Comparison of ENCODE assay signal across 8 cellular contexts in the genomic region with DNA sequence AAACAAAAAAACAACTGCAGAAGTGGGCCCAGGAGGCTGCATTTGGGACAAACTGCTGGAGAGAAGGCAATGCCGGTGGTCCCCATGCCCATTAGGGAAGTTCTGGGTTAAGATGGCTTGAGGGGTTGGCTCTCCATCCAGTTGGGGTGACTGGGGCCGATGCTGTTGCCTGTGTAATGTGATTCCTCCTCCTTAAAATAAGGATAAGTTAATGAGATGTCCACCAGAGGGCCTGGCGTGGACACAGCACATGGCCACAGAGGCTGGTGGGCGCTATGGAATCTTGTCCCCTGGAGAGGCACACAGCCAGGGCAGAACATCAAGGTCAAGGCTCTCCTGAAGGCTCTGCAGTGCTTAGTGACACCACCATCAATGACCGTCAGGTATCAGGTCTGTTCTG. TPM values are rescaled to one million over a fixed set of nuclear protein-coding genes. Genes with fewer than 3 reads are reported as not detected.
DNase-seq lines count a peak whose midpoint lies in the region; ATAC-seq and TF ChIP-seq lines count a peak whose summit lies in the region.

No MANE protein-coding gene starts in this region.

- H3K27me3 ChIP-seq in HL-60 (ENCODE audit: insufficient read depth, poor library complexity, severe bottlenecking): no peaks in the 10 kb centered on the region

- H3K36me3 Mint-ChIP-seq in naive thymus-derived CD8-positive, alpha-beta T cell: no peaks in the 10 kb centered on the region

- TF ChIP-seq CTCF in HL-60 (IDR thresholded peaks at IDR 0.05; ENCODE audit: insufficient read depth, low read length) (peak; percentile 5), astrocyte of the cerebellum (IDR thresholded peaks at IDR 0.05; ENCODE audit: low read depth, low read length, missing control alignments) (peak; percentile 35)

- in situ Hi-C loops in astrocyte of the cerebellum (cut with HindIII; ENCODE audit: low sequenced_read_pairs): no loop called here

- peaks cover 4 to 19% (median 17%) of the 10 kb centered on the region in 5 donors for H3K27me3 Mint-ChIP-seq in naive thymus-derived CD8-positive, alpha-beta T cell

- POLR2A ChIA-PET in naive thymus-derived CD8-positive, alpha-beta T cell (lab: Charles Lee): no interaction called here

- no peak overlapping the region for H3K27ac ChIP-seq in HL-60 (replicated peaks)

- no peaks in the 10 kb centered on the region for H3K9me3 Mint-ChIP-seq in naive thymus-derived CD8-positive, alpha-beta T cell

- DNase-seq in DMS 273 (lab: John Stamatoyannopoulos, UW; ENCODE audit: unreplicated experiment): peak; percentile 36
- DNase-seq in DMS 273 treated with DMSO at 0.1 percent for 48 hours (lab: John Stamatoyannopoulos, UW): no peak
- peak in 1 of 2 experiments; percentile 48 for DNase-seq in HL-60 (ENCODE audit: low read depth in 1 of 2, low spot score in 1 of 2)
- DNase-seq in astrocyte of the cerebellum (ENCODE audit: low read depth): no peak
- DNase-seq in naive thymus-derived CD8-positive, alpha-beta T cell: no peak
- no peak for DNase-seq in mucosa of gallbladder (ENCODE audit: low spot score)
- DNase-seq in NCI-H345 (lab: John Stamatoyannopoulos, UW): no peak
- no peak for DNase-seq in stimulated activated CD4-positive, alpha-beta T cell treated with anti-CD3 and anti-CD28 coated beads, Interleukin-4, amount 100 ng/mL, for 24 hours

- peak overlapping the region in 1 of 10 donors; percentile 47 for H3K27ac Mint-ChIP-seq in naive thymus-derived CD8-positive, alpha-beta T cell

- peaks cover 3 to 14% (median 11%) of the 10 kb centered on the region in 4 donors for H3K4me1 Mint-ChIP-seq in naive thymus-derived CD8-positive, alpha-beta T cell

- H3K4me3 Mint-ChIP-seq in naive thymus-derived CD8-positive, alpha-beta T cell: peak overlapping the region in 9 of 10 donors; percentile 48 to 78 (median 76)

- H3K4me3 ChIP-seq in HL-60 (replicated peaks; ENCODE audit: insufficient read depth, low read length) (no peak overlapping the region), astrocyte of the cerebellum (ENCODE audit: low read depth, low read length) (no peak overlapping the region)

- no peak for ATAC-seq in naive thymus-derived CD8-positive, alpha-beta T cell

RNA-seq across cellular contexts. Expression of gene TESC, which starts 1.0 kb away (rescaled TPM):
- not detected for total RNA-seq in naive thymus-derived CD8-positive, alpha-beta T cell
- polyA plus RNA-seq in naive thymus-derived CD8-positive, alpha-beta T cell: 1 to 10 TPM; 3.2 to 9.9 (median 3.2) TPM
- total RNA-seq in mucosa of gallbladder: 260 TPM

Comparison
In these comparisons a context has a peak if more than half of its experiments do, and no peak if none do; other contexts are left out.
1. RNA of gene TESC, which starts 1.0 kb away (total RNA-seq): 260 TPM in mucosa of gallbladder (single experiment); not detected in naive thymus-derived CD8-positive, alpha-beta T cell; every median in the first group is over 100 times any median in the second.